8 cellular contexts compared by ENCODE assay signal in the genomic region with DNA sequence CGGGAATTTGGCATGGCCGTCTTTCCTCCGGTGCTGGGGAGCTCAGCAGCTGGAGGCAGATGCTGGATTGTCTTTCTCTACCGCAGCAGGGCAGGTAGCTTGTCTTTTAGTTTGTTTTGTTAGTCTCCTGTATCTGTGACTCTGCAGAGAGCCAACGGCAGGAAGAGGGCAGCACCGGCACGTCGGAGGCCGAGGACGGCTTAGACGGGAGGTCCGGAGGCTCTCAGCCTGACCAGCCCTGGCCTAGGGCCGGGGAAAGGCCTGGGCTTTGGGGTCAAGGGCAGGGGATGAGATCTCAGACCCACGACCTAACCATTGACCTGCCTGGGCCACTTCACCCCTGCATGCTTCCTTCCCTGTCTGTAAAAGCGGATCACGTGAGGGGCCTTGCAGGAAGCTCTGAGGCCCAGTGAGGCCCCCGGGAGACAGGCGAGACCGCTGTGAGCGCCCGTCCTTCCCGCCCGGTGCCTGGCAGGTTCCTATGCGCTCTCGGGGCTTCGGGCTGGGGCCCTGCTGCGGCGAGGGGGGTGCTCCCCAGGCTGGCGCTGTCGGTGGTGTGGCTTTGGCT.
DNase-seq lines count a peak whose midpoint lies in the region; ATAC-seq and TF ChIP-seq lines count a peak whose summit lies in the region.

No MANE protein-coding gene starts in this region.

- intact Hi-C loops in stomach (cut with DNase I; ENCODE audit: low total_unique reads): loop anchor here (10.0 kb wide), 1 partner anchor 290 kb away; no protein-coding TSS in a partner anchor

- TF ChIP-seq POLR2A in stomach (IDR thresholded peaks at IDR 0.05): no peak

- no peak overlapping the region for H3K4me3 ChIP-seq in stomach

- no peak for TF ChIP-seq EP300 in stomach (IDR thresholded peaks at IDR 0.05)

- H3K4me1 Mint-ChIP-seq in activated naive CD8-positive, alpha-beta T cell treated with anti-CD3 and anti-CD28 coated beads, Interleukin-2, amount 50 U/mL, for 24 hours: peaks cover 12% of the 10 kb centered on the region

- H3K9me3 Mint-ChIP-seq in activated naive CD8-positive, alpha-beta T cell treated with anti-CD3 and anti-CD28 coated beads, Interleukin-2, amount 50 U/mL, for 24 hours: no peaks in the 10 kb centered on the region

- POLR2A ChIA-PET in HEK293T (lab: Yijun Ruan, JAX): no interaction called here

- no peaks in the 10 kb centered on the region for H3K9me3 ChIP-seq in stomach

- H3K36me3 ChIP-seq in stomach: no peaks in the 10 kb centered on the region

- H3K27me3 ChIP-seq in stomach: no peaks in the 10 kb centered on the region
- no peaks in the 10 kb centered on the region for H3K27me3 ChIP-seq in foreskin keratinocyte

- WGBS in stomach, 5 donors: 52 to 68% (median 68%) methylated on average over 22 to 30 of the region's 30 CpGs

- no peak overlapping the region for H3K4me3 Mint-ChIP-seq in activated naive CD8-positive, alpha-beta T cell treated with anti-CD3 and anti-CD28 coated beads, Interleukin-2, amount 50 U/mL, for 24 hours

- CTCF ChIA-PET in HEK293T (lab: Yijun Ruan, JAX): interaction anchor here (0.6 to 2.0 kb wide), 5 partner anchors 31 to 211 kb away, joined by 4 to 6 read pairs (median 5); no protein-coding TSS in a partner anchor

- no peak for ATAC-seq in activated naive CD8-positive, alpha-beta T cell treated with anti-CD3 and anti-CD28 coated beads, Interleukin-2, amount 50 U/mL, for 24 hours
- ATAC-seq in foreskin keratinocyte: no peak

- H3K27ac ChIP-seq in stomach (peak overlapping the region in 1 of 5 donors; percentile 43), foreskin keratinocyte (no peak overlapping the region)

- H3K4me1 ChIP-seq in stomach: peaks cover 0 to 32% (median 8%) of the 10 kb centered on the region in 4 donors
- H3K4me1 ChIP-seq in foreskin keratinocyte: no peaks in the 10 kb centered on the region

- H3K27ac Mint-ChIP-seq in activated naive CD8-positive, alpha-beta T cell treated with anti-CD3 and anti-CD28 coated beads, Interleukin-2, amount 50 U/mL, for 24 hours: no peak overlapping the region

- peak in 4 of 7 experiments; percentile 6 to 56 (median 46) for TF ChIP-seq CTCF in stomach (IDR thresholded peaks at IDR 0.05)
- no peak for TF ChIP-seq CTCF in foreskin keratinocyte (conservative IDR thresholded peaks at IDR 0.05)

- no peaks in the 10 kb centered on the region for H3K36me3 Mint-ChIP-seq in activated naive CD8-positive, alpha-beta T cell treated with anti-CD3 and anti-CD28 coated beads, Interleukin-2, amount 50 U/mL, for 24 hours (ENCODE audit: low read depth)

- DNase-seq in HEK293T (ENCODE audit: extremely low spot score) (peak; percentile 71), iPS-NIHi7 (ENCODE audit: extremely low spot score) (peak; percentile 59), stomach (peak; percentile 46), GM03348 (ENCODE audit: low spot score) (no peak), dedifferentiated amniotic fluid mesenchymal stem cell (ENCODE audit: extremely low spot score) (no peak), NCI-H1092 treated with DMSO at 0.1 percent for 48 hours (lab: John Stamatoyannopoulos, UW) (no peak), foreskin keratinocyte (no peak)
- peak; percentile 23 for DNase-seq in activated naive CD8-positive, alpha-beta T cell treated with anti-CD3 and anti-CD28 coated beads, Interleukin-2, amount 50 U/mL, for 24 hours

- no peaks in the 10 kb centered on the region for H3K27me3 Mint-ChIP-seq in activated naive CD8-positive, alpha-beta T cell treated with anti-CD3 and anti-CD28 coated beads, Interleukin-2, amount 50 U/mL, for 24 hours

TF ChIP-seq in HEK293T, 16 proteins besides CTCF, POLR2A, EP300 and RAD21:
- TF ChIP-seq FOXM1 (IDR thresholded peaks at IDR 0.05; ENCODE audit: borderline replicate concordance): no peak
- TF ChIP-seq ZNF384 (IDR thresholded peaks at IDR 0.05): no peak
- no peak for TF ChIP-seq NFRKB (IDR thresholded peaks at IDR 0.05)
- no peak for TF ChIP-seq SUZ12 (IDR thresholded peaks at IDR 0.05)
- TF ChIP-seq LEF1 (IDR thresholded peaks at IDR 0.05; ENCODE audit: borderline replicate concordance): no peak
- TF ChIP-seq HDGF (IDR thresholded peaks at IDR 0.05; ENCODE audit: borderline replicate concordance): no peak
- no peak for TF ChIP-seq L3MBTL2 (conservative IDR thresholded peaks at IDR 0.05)
- no peak for TF ChIP-seq FOXA1 (IDR thresholded peaks at IDR 0.05)
- no peak for TF ChIP-seq CTBP1 (IDR thresholded peaks at IDR 0.05; ENCODE audit: borderline replicate concordance)
- TF ChIP-seq ELF4 (IDR thresholded peaks at IDR 0.05): no peak

Comparison
In these comparisons a context has a peak if more than half of its experiments do, and no peak if none do; other contexts are left out.
1. DNase-seq: peak in HEK293T (single experiment), activated naive CD8-positive, alpha-beta T cell treated with anti-CD3 and anti-CD28 coated beads, Interleukin-2, amount 50 U/mL, for 24 hours (single experiment), iPS-NIHi7 (single experiment) and stomach (single experiment); none in GM03348 (single experiment), dedifferentiated amniotic fluid mesenchymal stem cell (single experiment), NCI-H1092 treated with DMSO at 0.1 percent for 48 hours (single experiment) and foreskin keratinocyte (0 of 2).